Comparison of ENCODE assay signal across 12 cellular contexts in the genomic region with DNA sequence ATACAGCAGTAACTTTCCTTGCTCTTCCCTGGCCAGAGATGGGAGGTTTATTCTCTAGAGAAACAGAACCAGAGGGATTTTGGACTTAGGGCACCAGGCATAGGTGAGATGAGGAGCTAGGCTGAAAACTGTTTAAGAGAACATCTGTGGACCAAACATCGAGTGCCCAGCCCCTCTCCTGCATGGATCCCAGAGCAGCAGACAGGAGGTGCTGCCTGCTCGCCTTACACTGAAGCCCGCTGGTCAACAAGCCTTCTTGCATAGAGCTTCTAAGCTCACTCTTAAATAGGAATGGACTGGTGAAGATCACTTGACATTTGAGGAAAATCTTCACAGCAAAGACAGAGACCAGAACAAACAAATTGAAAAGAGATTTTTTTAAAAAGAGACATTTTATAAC.
"Had no signal": no experiment of that assay in that cellular context is flagged by ENCODE, and none has a peak within 500 bp of the region (broad histone marks: within the 10 kb centered on the region; RNA-seq: fewer than 3 reads in every experiment).

No MANE protein-coding gene starts in this region.

- H3K4me1 Mint-ChIP-seq: activated CD4-positive, alpha-beta T cell treated with anti-CD3 and anti-CD28 coated beads for 36 hours had no signal

- H3K27ac Mint-ChIP-seq: activated CD4-positive, alpha-beta memory T cell treated with anti-CD3 and anti-CD28 coated beads for 36 hours; activated CD4-positive, alpha-beta T cell treated with anti-CD3 and anti-CD28 coated beads for 36 hours; activated CD8-positive, alpha-beta memory T cell treated with anti-CD3 and anti-CD28 coated beads, Interleukin-2, amount 10 ng/mL, durations not matched to agents 7 days and 5 days; activated naive CD4-positive, alpha-beta T cell treated with anti-CD3 and anti-CD28 coated beads, Interleukin-2, amount 50 U/mL, for 72 hours had no signal

- DNase-seq: activated CD4-positive, alpha-beta memory T cell treated with anti-CD3 and anti-CD28 coated beads for 36 hours; activated CD4-positive, alpha-beta T cell treated with anti-CD3 and anti-CD28 coated beads for 36 hours; activated CD8-positive, alpha-beta memory T cell treated with anti-CD3 and anti-CD28 coated beads, Interleukin-2, amount 10 ng/mL, durations not matched to agents 7 days and 5 days; activated effector memory CD4-positive, alpha-beta T cell treated with Interleukin-2 at 50 U/mL for 16 hours; activated T-cell treated with anti-CD3 and anti-CD28 coated beads, Interleukin-2, amount 50 U/mL, for 1 hour; colonic mucosa; effector CD4-positive, alpha-beta T cell; foreskin keratinocyte; stimulated activated CD4-positive, alpha-beta T cell treated with anti-CD3 and anti-CD28 coated beads, Interleukin-1b, Interleukin-23, amount 100 ng/mL, for 48 hours; T-helper 1 cell; thyroid gland had no signal

- H3K27ac ChIP-seq: colonic mucosa, foreskin keratinocyte, thyroid gland had no signal

- H3K9me3 Mint-ChIP-seq: activated CD4-positive, alpha-beta memory T cell treated with anti-CD3 and anti-CD28 coated beads for 36 hours; activated naive CD4-positive, alpha-beta T cell treated with anti-CD3 and anti-CD28 coated beads, Interleukin-2, amount 50 U/mL, for 72 hours had no signal

- H3K4me1 ChIP-seq: colonic mucosa, foreskin keratinocyte, thyroid gland had no signal

- ATAC-seq: activated CD4-positive, alpha-beta T cell treated with anti-CD3 and anti-CD28 coated beads for 36 hours; activated CD8-positive, alpha-beta memory T cell treated with anti-CD3 and anti-CD28 coated beads, Interleukin-2, amount 10 ng/mL, durations not matched to agents 7 days and 5 days; activated naive CD4-positive, alpha-beta T cell treated with anti-CD3 and anti-CD28 coated beads, Interleukin-2, amount 50 U/mL, for 72 hours; foreskin keratinocyte had no signal

- H3K36me3 ChIP-seq: colonic mucosa, thyroid gland had no signal

- H3K9me3 ChIP-seq: colonic mucosa, thyroid gland had no signal

- H3K4me3 Mint-ChIP-seq: activated CD4-positive, alpha-beta memory T cell treated with anti-CD3 and anti-CD28 coated beads for 36 hours; activated CD4-positive, alpha-beta T cell treated with anti-CD3 and anti-CD28 coated beads for 36 hours; activated CD8-positive, alpha-beta memory T cell treated with anti-CD3 and anti-CD28 coated beads, Interleukin-2, amount 10 ng/mL, durations not matched to agents 7 days and 5 days had no signal

- H3K27me3 ChIP-seq: colonic mucosa, thyroid gland had no signal

- H3K27me3 Mint-ChIP-seq: activated CD4-positive, alpha-beta memory T cell treated with anti-CD3 and anti-CD28 coated beads for 36 hours; activated CD4-positive, alpha-beta T cell treated with anti-CD3 and anti-CD28 coated beads for 36 hours; activated CD8-positive, alpha-beta memory T cell treated with anti-CD3 and anti-CD28 coated beads, Interleukin-2, amount 10 ng/mL, durations not matched to agents 7 days and 5 days had no signal

- H3K4me3 ChIP-seq: colonic mucosa, thyroid gland had no signal
